ENCODE assay signal across 11 cellular contexts in genomic region chr11:74055938-74056337, GRCh38. TPM values are rescaled to one million over a fixed set of nuclear protein-coding genes. Genes with fewer than 3 reads are reported as not detected.
DNase-seq lines count a peak whose midpoint lies in the region; ATAC-seq and TF ChIP-seq lines count a peak whose summit lies in the region.
"Had no signal": no experiment of that assay in that cellular context is flagged by ENCODE, and none has a peak within 500 bp of the region (broad histone marks: within the 10 kb centered on the region; RNA-seq: fewer than 3 reads in every experiment).

No MANE protein-coding gene starts in this region.

- ATAC-seq in HG02610 (IDR thresholded peaks at IDR 0.05; ENCODE audit: unreplicated experiment) = no peak
- ATAC-seq: naive thymus-derived CD4-positive, alpha-beta T cell had no signal

- DNase-seq in HCEC 1CT (peak; percentile 82), RWPE1 (ENCODE audit: low spot score) (peak; percentile 30), fibroblast of peridontal ligament (ENCODE audit: extremely low read depth) (peak; percentile 68), NOMO-1 treated with DMSO at 0.1 percent for 48 hours (lab: John Stamatoyannopoulos, UW; ENCODE audit: unreplicated experiment) (no peak)
- no peak for DNase-seq in activated CD4-positive, alpha-beta memory T cell treated with anti-CD3 and anti-CD28 coated beads, Interleukin-2, amount 10 ng/mL, durations not matched to agents 7 days and 5 days
- DNase-seq: MV-4-11; naive thymus-derived CD4-positive, alpha-beta T cell had no signal

- H3K27ac ChIP-seq in RWPE1 = no peak overlapping the region

- no peak overlapping the region for H3K27ac Mint-ChIP-seq in activated CD4-positive, alpha-beta memory T cell treated with anti-CD3 and anti-CD28 coated beads, Interleukin-2, amount 10 ng/mL, durations not matched to agents 7 days and 5 days
- H3K27ac Mint-ChIP-seq: stimulated activated naive CD8-positive, alpha-beta T cell treated with anti-CD3 and anti-CD28 coated beads, Interleukin-15, Interleukin-2, amounts not matched to agents 100 ng/mL and 50 ng/mL, for 24 hours had no signal

- H3K4me2 ChIP-seq in skeletal muscle satellite cell (ENCODE audit: low read length) = peak overlapping the region; percentile 7

- no peaks in the 10 kb centered on the region for H3K27me3 Mint-ChIP-seq in activated CD4-positive, alpha-beta memory T cell treated with anti-CD3 and anti-CD28 coated beads, Interleukin-2, amount 10 ng/mL, durations not matched to agents 7 days and 5 days
- H3K27me3 Mint-ChIP-seq: naive thymus-derived CD4-positive, alpha-beta T cell; stimulated activated naive CD8-positive, alpha-beta T cell treated with anti-CD3 and anti-CD28 coated beads, Interleukin-15, Interleukin-2, amounts not matched to agents 100 ng/mL and 50 ng/mL, for 24 hours had no signal

- peaks cover 47% of the 10 kb centered on the region for H3K36me3 Mint-ChIP-seq in activated CD4-positive, alpha-beta memory T cell treated with anti-CD3 and anti-CD28 coated beads, Interleukin-2, amount 10 ng/mL, durations not matched to agents 7 days and 5 days (ENCODE audit: low read depth)

- no peaks in the 10 kb centered on the region for H3K27me3 ChIP-seq in skeletal muscle satellite cell (ENCODE audit: control insufficient read depth, insufficient read depth, low read length)

- peaks cover 3% of the 10 kb centered on the region for H3K9me3 Mint-ChIP-seq in activated CD4-positive, alpha-beta memory T cell treated with anti-CD3 and anti-CD28 coated beads, Interleukin-2, amount 10 ng/mL, durations not matched to agents 7 days and 5 days
- H3K9me3 Mint-ChIP-seq: stimulated activated naive CD8-positive, alpha-beta T cell treated with anti-CD3 and anti-CD28 coated beads, Interleukin-15, Interleukin-2, amounts not matched to agents 100 ng/mL and 50 ng/mL, for 24 hours had no signal

- H3K4me1 ChIP-seq in skeletal muscle satellite cell (ENCODE audit: control insufficient read depth, insufficient read depth, low read length) = peaks cover 13% of the 10 kb centered on the region
- H3K4me1 ChIP-seq: HAP-1 had no signal

- peaks cover 5% of the 10 kb centered on the region for H3K36me3 ChIP-seq in skeletal muscle satellite cell (ENCODE audit: insufficient read depth, low read length)
- H3K36me3 ChIP-seq: HAP-1 had no signal

- H3K4me3 Mint-ChIP-seq in activated CD4-positive, alpha-beta memory T cell treated with anti-CD3 and anti-CD28 coated beads, Interleukin-2, amount 10 ng/mL, durations not matched to agents 7 days and 5 days = no peak overlapping the region
- H3K4me3 Mint-ChIP-seq: naive thymus-derived CD4-positive, alpha-beta T cell; stimulated activated naive CD8-positive, alpha-beta T cell treated with anti-CD3 and anti-CD28 coated beads, Interleukin-15, Interleukin-2, amounts not matched to agents 100 ng/mL and 50 ng/mL, for 24 hours had no signal

- TF ChIP-seq CTCF in RWPE1 (conservative IDR thresholded peaks at IDR 0.05; ENCODE audit: low read depth) = no peak

- H3K4me1 Mint-ChIP-seq in activated CD4-positive, alpha-beta memory T cell treated with anti-CD3 and anti-CD28 coated beads, Interleukin-2, amount 10 ng/mL, durations not matched to agents 7 days and 5 days = no peaks in the 10 kb centered on the region

- POLR2A ChIA-PET in RWPE1 (lab: Yijun Ruan, JAX; ENCODE audit: low non-redundant PET) = no interaction called here
- POLR2A ChIA-PET in activated CD4-positive, alpha-beta memory T cell treated with anti-CD3 and anti-CD28 coated beads, Interleukin-2, amount 10 ng/mL, durations not matched to agents 7 days and 5 days (lab: Charles Lee) = no interaction called here

- H3K9ac ChIP-seq in skeletal muscle satellite cell (ENCODE audit: low read depth, low read length) = no peak overlapping the region

- CTCF ChIA-PET in RWPE1 (lab: Yijun Ruan, JAX) = interaction anchor here (0.7 kb wide), 1 partner anchor 11 kb away, joined by 3 read pairs; no protein-coding TSS in a partner anchor
- CTCF ChIA-PET in activated CD4-positive, alpha-beta memory T cell treated with anti-CD3 and anti-CD28 coated beads, Interleukin-2, amount 10 ng/mL, durations not matched to agents 7 days and 5 days (lab: Charles Lee) = no interaction called here

- H3K4me3 ChIP-seq in skeletal muscle satellite cell (ENCODE audit: low read length) = no peak overlapping the region
- H3K4me3 ChIP-seq: HAP-1 had no signal

- no peaks in the 10 kb centered on the region for H3K9me3 ChIP-seq in skeletal muscle satellite cell (replicated peaks; ENCODE audit: low read length)
- H3K9me3 ChIP-seq: HAP-1 had no signal

RNA-seq across cellular contexts. Expression of gene UCP3, which starts 47.1 kb away (rescaled TPM):
- 0.76 and 0.87 TPM in 2 replicates for total RNA-seq in skeletal muscle satellite cell (2012; rRNA removed)
- total RNA-seq in activated CD4-positive, alpha-beta memory T cell treated with anti-CD3 and anti-CD28 coated beads, Interleukin-2, amount 10 ng/mL, durations not matched to agents 7 days and 5 days = 1 to 10 TPM; 1.8 to 2.4 TPM

Comparison
In these comparisons a context has a peak if more than half of its experiments do, and no peak if none do; other contexts are left out.
1. DNase-seq: peak in HCEC 1CT (single experiment), RWPE1 (single experiment) and fibroblast of peridontal ligament (single experiment); none in NOMO-1 treated with DMSO at 0.1 percent for 48 hours (single experiment) and activated CD4-positive, alpha-beta memory T cell treated with anti-CD3 and anti-CD28 coated beads, Interleukin-2, amount 10 ng/mL, durations not matched to agents 7 days and 5 days (single experiment).